8 cellular contexts compared by ENCODE assay signal in the genomic region with DNA sequence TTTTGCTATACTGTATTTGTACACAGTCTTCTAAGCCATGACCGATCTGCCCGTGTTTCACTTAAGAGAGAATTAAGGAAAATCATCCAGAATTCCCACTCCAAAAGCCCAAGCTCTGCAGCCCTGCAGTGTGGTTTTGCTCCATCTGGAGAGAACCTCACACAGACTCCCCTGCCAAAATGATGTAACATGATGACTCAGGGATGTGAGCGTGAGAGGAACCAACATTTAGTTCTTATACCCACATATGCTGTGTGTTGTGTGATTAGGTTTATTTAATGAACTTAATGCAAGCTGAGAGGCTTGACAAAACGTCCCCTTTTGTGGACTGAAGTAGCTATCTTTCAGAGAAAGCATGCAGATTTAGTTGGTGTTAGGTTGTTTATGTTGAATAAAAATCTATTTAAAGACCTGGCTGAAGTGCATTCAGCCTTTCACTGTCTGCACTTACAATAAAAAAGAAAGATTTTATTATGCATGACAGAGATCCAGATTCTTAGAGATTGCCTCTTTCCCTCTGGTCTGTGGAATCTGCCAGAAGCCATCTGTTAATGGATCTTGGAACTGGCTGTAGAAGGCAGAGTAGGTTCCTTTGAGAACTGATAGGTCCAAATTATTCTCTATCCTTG. TPM values are rescaled to one million over a fixed set of nuclear protein-coding genes. Genes with fewer than 3 reads are reported as not detected.
DNase-seq lines count a peak whose midpoint lies in the region; ATAC-seq and TF ChIP-seq lines count a peak whose summit lies in the region.

No MANE protein-coding gene starts in this region.

- H3K9ac ChIP-seq in adipocyte (ENCODE audit: low read length): peak overlapping the region; percentile 6

- H3K4me1 ChIP-seq in adipocyte (ENCODE audit: control insufficient read depth, insufficient read depth, low read length): peaks cover 33% of the 10 kb centered on the region
- peaks cover 31% of the 10 kb centered on the region for H3K4me1 ChIP-seq in hepatocyte (ENCODE audit: insufficient read depth)

- H3K9me2 ChIP-seq in hepatocyte (replicated peaks; ENCODE audit: insufficient read depth): no peaks in the 10 kb centered on the region

- TF ChIP-seq CTCF in hepatocyte (IDR thresholded peaks at IDR 0.05; ENCODE audit: poor library complexity) (no peak), GM10266 (IDR thresholded peaks at IDR 0.05; ENCODE audit: control insufficient read depth, insufficient read depth, low read depth, missing control alignments) (no peak), GM13977 (IDR thresholded peaks at IDR 0.05; ENCODE audit: extremely low read depth, insufficient read depth, missing control alignments) (no peak)

- 44% methylated on average over 4 of the region's 4 CpGs for WGBS in hepatocyte (ENCODE audit: low lambda C conversion rate, missing lambda C conversion rate)

- H3K27ac ChIP-seq in hepatocyte: peak overlapping the region; percentile 72

- H3K9me3 ChIP-seq in adipocyte (ENCODE audit: control insufficient read depth, low read length) (no peaks in the 10 kb centered on the region), hepatocyte (ENCODE audit: low read depth) (no peaks in the 10 kb centered on the region)

- peak overlapping the region; percentile 27 for H3K4me3 ChIP-seq in adipocyte (ENCODE audit: low read length)
- H3K4me3 ChIP-seq in hepatocyte: no peak overlapping the region

- H3K4me2 ChIP-seq in hepatocyte: peak overlapping the region; percentile 42

- H3K36me3 ChIP-seq in adipocyte (ENCODE audit: control insufficient read depth, insufficient read depth, low read length, severe bottlenecking) (no peaks in the 10 kb centered on the region), hepatocyte (replicated peaks; ENCODE audit: insufficient read depth, low read depth) (no peaks in the 10 kb centered on the region)

- H3K79me2 ChIP-seq in hepatocyte: peaks cover 99% of the 10 kb centered on the region

- DNase-seq in DMS53 (lab: John Stamatoyannopoulos, UW) (peak; percentile 90), NCI-H1694 treated with DMSO at 0.1 percent for 48 hours (lab: John Stamatoyannopoulos, UW) (peak; percentile 93), adipocyte (ENCODE audit: low read depth) (peak; percentile 94), hepatocyte (ENCODE audit: low spot score) (peak; percentile 66), stromal cell of bone marrow (ENCODE audit: low read depth) (peak; percentile 92), GM10266 (ENCODE audit: extremely low spot score) (no peak), GM13977 (ENCODE audit: low spot score) (no peak)

- H3K27me3 ChIP-seq in adipocyte (replicated peaks; ENCODE audit: control insufficient read depth, insufficient read depth, low read length) (no peaks in the 10 kb centered on the region), hepatocyte (no peaks in the 10 kb centered on the region)

- no peak for ATAC-seq in GM21390 (IDR thresholded peaks at IDR 0.05; ENCODE audit: unreplicated experiment)

- no peak overlapping the region for H2AFZ ChIP-seq in hepatocyte

- in situ Hi-C loops in GM13977 (cut with MboI; ENCODE audit: low pct_unique_long_range_greater_than_20kb, low sequenced_read_pairs, unreplicated experiment): no loop called here

- H4K20me1 ChIP-seq in hepatocyte (ENCODE audit: insufficient read depth, poor library complexity, severe bottlenecking): peaks cover 76% of the 10 kb centered on the region

RNA-seq across cellular contexts. Expression of gene RAB12, which starts 6.3 kb away (rescaled TPM):
- total RNA-seq in hepatocyte: 28.6 and 33.2 TPM in 2 replicates
- polyA plus RNA-seq in hepatocyte: 4.0 and 4.7 TPM in 2 replicates

Comparison
In these comparisons a context has a peak if more than half of its experiments do, and no peak if none do; other contexts are left out.
1. DNase-seq: peak in DMS53 (single experiment), NCI-H1694 treated with DMSO at 0.1 percent for 48 hours (single experiment), adipocyte (single experiment), hepatocyte (single experiment) and stromal cell of bone marrow (single experiment); none in GM10266 (single experiment) and GM13977 (single experiment).